8 cellular contexts compared by ENCODE assay signal in the genomic region with DNA sequence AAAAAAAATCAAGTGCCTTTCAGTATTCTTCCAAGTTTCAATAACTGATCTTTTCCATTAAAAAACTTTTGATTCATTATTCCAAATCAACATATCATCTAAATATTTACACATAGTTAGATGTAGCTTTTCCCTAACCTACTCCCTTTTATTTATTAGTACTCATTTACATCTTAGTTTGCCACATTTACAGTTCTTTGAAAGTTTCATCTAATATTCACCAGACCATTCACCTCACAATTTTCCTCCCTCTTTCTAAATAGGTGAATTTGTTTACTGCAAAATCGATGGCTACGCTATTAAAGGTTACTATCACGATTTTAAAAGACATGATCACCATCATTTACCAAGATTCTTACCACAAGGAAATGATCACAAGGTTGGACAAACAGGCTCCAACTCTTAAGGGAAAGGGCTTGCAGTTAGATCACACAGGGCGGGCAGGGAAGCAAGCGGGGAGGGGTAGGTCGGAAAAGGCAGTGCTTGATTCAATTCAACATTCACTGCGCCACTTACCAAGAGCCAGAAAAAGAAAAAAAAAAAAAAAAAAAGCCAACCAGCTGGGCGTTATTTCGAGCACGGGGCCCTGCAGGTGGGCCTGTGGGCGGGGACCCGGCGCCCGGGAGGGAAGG. TPM values are rescaled to one million over a fixed set of nuclear protein-coding genes. Genes with fewer than 3 reads are reported as not detected.
A peak's percentile ranks its signal among the peaks of the same experiment; 100 is the strongest.
DNase-seq lines count a peak whose midpoint lies in the region; ATAC-seq and TF ChIP-seq lines count a peak whose summit lies in the region.

No MANE protein-coding gene starts in this region.

- TF ChIP-seq CTCF in CD4-positive, alpha-beta T cell (IDR thresholded peaks at IDR 0.05) = no peak
- no peak for TF ChIP-seq CTCF in LNCaP clone FGC (IDR thresholded peaks at IDR 0.05; ENCODE audit: control insufficient read depth, extremely low read depth, insufficient read depth)

- intact Hi-C loops in CD4-positive, alpha-beta T cell (cut with DNase I, micrococcal nuclease) = loop anchor here (2.0 to 5.0 kb wide), 7 partner anchors 41 to 1451 kb away; partner anchors contain the start of genes BAZ2B (in 1 of the 2), RBMS1 (in 1 of the 2), TANK (in 1 of the 2) and WDSUB1 (in 1 of the 2)

- ATAC-seq in CD4-positive, alpha-beta T cell (ENCODE audit: poor library complexity) = peak; percentile 81

- H3K36me3 Mint-ChIP-seq in CD4-positive, alpha-beta T cell (ENCODE audit: low read depth) = peaks cover 48% of the 10 kb centered on the region

- H3K4me1 Mint-ChIP-seq in CD4-positive, alpha-beta T cell (ENCODE audit: low read depth) = peaks cover 60% of the 10 kb centered on the region

- no peaks in the 10 kb centered on the region for H3K9me3 Mint-ChIP-seq in CD4-positive, alpha-beta T cell

- CTCF ChIA-PET in CD4-positive, alpha-beta T cell (lab: Charles Lee) = interaction anchor here (0.6 to 1.4 kb wide), 8 partner anchors 10 to 583 kb away, joined by 3 to 6 read pairs (median 3); no protein-coding TSS in a partner anchor

- H3K9ac ChIP-seq in muscle layer of colon (ENCODE audit: low read length) = peak overlapping the region; percentile 74

- no peaks in the 10 kb centered on the region for H3K27me3 ChIP-seq in CD4-positive, alpha-beta T cell (ENCODE audit: control insufficient read depth, insufficient read depth, low read length)
- no peaks in the 10 kb centered on the region for H3K27me3 ChIP-seq in muscle layer of colon (ENCODE audit: control insufficient read depth in 1 of 2, insufficient read depth in 2 of 2, low read length in 2 of 2)

- peak overlapping the region; percentile 91 for H3K4me3 Mint-ChIP-seq in CD4-positive, alpha-beta T cell

- no peaks in the 10 kb centered on the region for H3K9me3 ChIP-seq in CD4-positive, alpha-beta T cell (ENCODE audit: control insufficient read depth, low read length)
- H3K9me3 ChIP-seq in muscle layer of colon (ENCODE audit: low read length) = no peaks in the 10 kb centered on the region

- DNase-seq in CD4-positive, alpha-beta T cell = peak in 1 of 10 experiments; percentile 87
- DNase-seq in LNCaP clone FGC (ENCODE audit: low read depth) = peak; percentile 41
- no peak for DNase-seq in activated effector memory CD4-positive, alpha-beta T cell treated with anti-CD3 and anti-CD28 coated beads, Interleukin-2, amount 50 U/mL, for 16 hours
- DNase-seq in activated gamma-delta T cell treated with Interleukin-2 at 50 U/mL for 16 hours = no peak
- DNase-seq in cortex of kidney (lab: John Stamatoyannopoulos, UW) = no peak
- no peak for DNase-seq in SIG-M5 treated with dmso at 0.1 percent for 504 hours (lab: John Stamatoyannopoulos, UW; ENCODE audit: unreplicated experiment)

- H3K27ac Mint-ChIP-seq in CD4-positive, alpha-beta T cell = peak overlapping the region; percentile 94

- H3K4me1 ChIP-seq in muscle layer of colon (ENCODE audit: insufficient read depth, low read length) = peaks cover 34% of the 10 kb centered on the region

- POLR2A ChIA-PET in CD4-positive, alpha-beta T cell (lab: Charles Lee) = interaction anchor here (0.6 to 2.4 kb wide), 35 partner anchors 8 to 1530 kb away, joined by 3 to 26 read pairs (median 4); partner anchors contain the start of genes BAZ2B, LY75 and WDSUB1

- peaks cover 13% of the 10 kb centered on the region for H3K36me3 ChIP-seq in muscle layer of colon (ENCODE audit: insufficient read depth, low read length)

- peak overlapping the region; percentile 98 for H3K27ac ChIP-seq in CD4-positive, alpha-beta T cell (ENCODE audit: low read depth, low read length)
- H3K27ac ChIP-seq in cingulate gyrus (ENCODE audit: low read depth, low read length) (peak overlapping the region; percentile 92), muscle layer of colon (ENCODE audit: low read depth, low read length) (peak overlapping the region; percentile 95)

- peak overlapping the region; percentile 97 for H3K4me3 ChIP-seq in LNCaP clone FGC (ENCODE audit: low read depth, low read length)
- H3K4me3 ChIP-seq in muscle layer of colon (ENCODE audit: low read depth in 1 of 2, low read length in 2 of 2) = peak overlapping the region; percentile 91 to 97

- no peaks in the 10 kb centered on the region for H3K27me3 Mint-ChIP-seq in CD4-positive, alpha-beta T cell

RNA-seq across cellular contexts. Expression of gene MARCHF7, which starts 0.6 kb away (rescaled TPM):
- 10 to 100 TPM; 58.1 to 61.4 TPM for total RNA-seq in CD4-positive, alpha-beta T cell
